ENCODE assay signal across 8 cellular contexts in genomic region chr9:133048595-133048994, GRCh38. TPM values are rescaled to one million over a fixed set of nuclear protein-coding genes. Genes with fewer than 3 reads are reported as not detected.
A peak's percentile ranks its signal among the peaks of the same experiment; 100 is the strongest.
DNase-seq lines count a peak whose midpoint lies in the region; ATAC-seq and TF ChIP-seq lines count a peak whose summit lies in the region.

No MANE protein-coding gene starts in this region.

- H3K4me3 ChIP-seq in esophagus muscularis mucosa (no peak overlapping the region), prostate gland (no peak overlapping the region)

- H3K27ac ChIP-seq in esophagus muscularis mucosa (replicated peaks in 1 of 4) (no peak overlapping the region), prostate gland (no peak overlapping the region)

- TF ChIP-seq POLR2A in esophagus muscularis mucosa (IDR thresholded peaks at IDR 0.05; ENCODE audit: low read depth), result no peak
- no peak for TF ChIP-seq POLR2A in prostate gland (IDR thresholded peaks at IDR 0.05)

- ATAC-seq in activated naive CD4-positive, alpha-beta T cell treated with anti-CD3 and anti-CD28 coated beads, Interleukin-2, amount 50 U/mL, for 72 hours, result peak; percentile 58 to 69

- no peaks in the 10 kb centered on the region for H3K4me1 ChIP-seq in esophagus muscularis mucosa
- H3K4me1 ChIP-seq in prostate gland (replicated peaks), result no peaks in the 10 kb centered on the region

- H3K27me3 ChIP-seq in esophagus muscularis mucosa (no peaks in the 10 kb centered on the region), prostate gland (replicated peaks; ENCODE audit: insufficient read depth) (no peaks in the 10 kb centered on the region)

- in situ Hi-C loops in KBM-7 (cut with MboI; ENCODE audit: low pct_unique_long_range_greater_than_20kb, low sequenced_read_pairs), result no loop called here

- peaks cover 0 to 4% of the 10 kb centered on the region in 2 donors for H3K36me3 Mint-ChIP-seq in activated naive CD4-positive, alpha-beta T cell treated with anti-CD3 and anti-CD28 coated beads, Interleukin-2, amount 50 U/mL, for 72 hours

- H3K36me3 ChIP-seq in esophagus muscularis mucosa, result peaks cover 73 to 100% (median 97%) of the 10 kb centered on the region in 4 donors
- H3K36me3 ChIP-seq in prostate gland, result peaks cover 2 to 9% of the 10 kb centered on the region in 2 donors

- WGBS in esophagus muscularis mucosa, result 60% methylated on average over 5 of the region's 5 CpGs
- 69% methylated on average over 5 of the region's 5 CpGs for WGBS in prostate gland

- no peak overlapping the region for H3K27ac Mint-ChIP-seq in activated naive CD4-positive, alpha-beta T cell treated with anti-CD3 and anti-CD28 coated beads, Interleukin-2, amount 50 U/mL, for 72 hours

- no peaks in the 10 kb centered on the region for H3K9me3 Mint-ChIP-seq in activated naive CD4-positive, alpha-beta T cell treated with anti-CD3 and anti-CD28 coated beads, Interleukin-2, amount 50 U/mL, for 72 hours

- intact Hi-C loops in esophagus muscularis mucosa (cut with DNase I) (no loop called here), prostate gland (cut with DNase I) (no loop called here)

- peak in 1 of 3 experiments; percentile 8 for TF ChIP-seq CTCF in esophagus muscularis mucosa (IDR thresholded peaks at IDR 0.05)
- peak in 2 of 4 experiments; percentile 27 to 28 for TF ChIP-seq CTCF in prostate gland (IDR thresholded peaks at IDR 0.05)

- H3K9me3 ChIP-seq in esophagus muscularis mucosa (no peaks in the 10 kb centered on the region), prostate gland (no peaks in the 10 kb centered on the region)

- DNase-seq in DMS114 treated with DMSO at 0.1 percent for 48 hours (lab: John Stamatoyannopoulos, UW; ENCODE audit: unreplicated experiment) (peak; percentile 21), KBM-7 (peak; percentile 47), kidney tubule cell (ENCODE audit: low spot score) (peak; percentile 20), NCI-H1105 (lab: John Stamatoyannopoulos, UW) (no peak), esophagus muscularis mucosa (ENCODE audit: extremely low spot score) (no peak), HK-2 (ENCODE audit: unreplicated experiment) (no peak), prostate gland (ENCODE audit: low spot score) (no peak)
- no peak for DNase-seq in activated naive CD4-positive, alpha-beta T cell treated with anti-CD3 and anti-CD28 coated beads, Interleukin-2, amount 50 U/mL, for 72 hours (ENCODE audit: low spot score in 2 of 2)

- TF ChIP-seq EP300 in esophagus muscularis mucosa (IDR thresholded peaks at IDR 0.05), result no peak

RNA-seq across cellular contexts. Expression of gene CEL, which starts 13.2 kb away (rescaled TPM):
- total RNA-seq in activated naive CD4-positive, alpha-beta T cell treated with anti-CD3 and anti-CD28 coated beads, Interleukin-2, amount 50 U/mL, for 72 hours, result 1 to 10 TPM; 2.4 to 9.3 TPM
- total RNA-seq in esophagus muscularis mucosa (under 1 TPM; 0.17 to 0.42 (median 0.21) TPM), prostate gland (1 to 10 TPM; 1.7 to 2.8 TPM)

RNA-seq across cellular contexts. Expression of gene GTF3C5, which starts 17.8 kb away (rescaled TPM):
- 100 to 1,000 TPM; 104 to 194 TPM for total RNA-seq in activated naive CD4-positive, alpha-beta T cell treated with anti-CD3 and anti-CD28 coated beads, Interleukin-2, amount 50 U/mL, for 72 hours
- total RNA-seq in esophagus muscularis mucosa, result 10 to 100 TPM; 38.9 to 58.1 (median 42.4) TPM
- 10 to 100 TPM; 63.1 to 97.2 TPM for total RNA-seq in prostate gland

Comparison
In these comparisons a context has a peak if more than half of its experiments do, and no peak if none do; other contexts are left out.
1. DNase-seq: peak in DMS114 treated with DMSO at 0.1 percent for 48 hours (single experiment), KBM-7 (single experiment) and kidney tubule cell (single experiment); none in activated naive CD4-positive, alpha-beta T cell treated with anti-CD3 and anti-CD28 coated beads, Interleukin-2, amount 50 U/mL, for 72 hours (0 of 2), NCI-H1105 (single experiment), esophagus muscularis mucosa (single experiment), HK-2 (single experiment) and prostate gland (single experiment).